ENCODE assay signal across 9 cellular contexts in the genomic region with DNA sequence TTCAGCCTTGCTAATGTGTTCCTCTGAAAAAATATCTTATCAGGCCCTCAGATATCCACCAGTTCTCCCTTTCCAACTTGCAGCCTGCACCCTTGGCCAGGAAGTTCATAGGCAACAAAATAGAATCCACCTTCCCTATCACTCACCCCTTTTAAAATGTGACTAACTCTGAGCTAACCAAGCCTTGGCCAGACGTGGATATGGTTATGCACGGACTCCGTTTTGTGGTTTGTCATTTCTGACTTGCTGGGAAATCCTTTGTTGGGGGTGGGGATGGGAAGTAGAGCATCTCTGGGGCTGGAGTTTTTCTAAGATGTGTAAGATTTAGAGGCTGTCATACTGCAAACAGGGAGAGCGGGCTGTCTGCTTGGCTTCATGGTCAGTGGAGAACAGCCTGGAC.
DNase-seq lines count a peak whose midpoint lies in the region; ATAC-seq and TF ChIP-seq lines count a peak whose summit lies in the region.
"Had no signal": no experiment of that assay in that cellular context is flagged by ENCODE, and none has a peak within 500 bp of the region (broad histone marks: within the 10 kb centered on the region; RNA-seq: fewer than 3 reads in every experiment).

No MANE protein-coding gene starts in this region.

- H3K4me3 Mint-ChIP-seq in activated naive CD8-positive, alpha-beta T cell treated with anti-CD3 and anti-CD28 coated beads, Interleukin-2, amount 50 U/mL, for 24 hours: no peak overlapping the region

- DNase-seq in cardiac septum (ENCODE audit: low spot score) (peak; percentile 60), Right ventricle myocardium superior (no peak), islet precursor cell (peak; percentile 73), uterus (peak; percentile 59 to 69), GM10266 (ENCODE audit: extremely low spot score) (no peak), NCI-H748 treated with DMSO at 0.1 percent for 48 hours (lab: John Stamatoyannopoulos, UW) (no peak), NCI-H510A treated with DMSO at 0.1 percent for 48 hours (lab: John Stamatoyannopoulos, UW) (no peak)
- DNase-seq in activated naive CD8-positive, alpha-beta T cell treated with anti-CD3 and anti-CD28 coated beads, Interleukin-2, amount 50 U/mL, for 24 hours: no peak
- DNase-seq: activated CD4-positive, CD25-positive, alpha-beta regulatory T cell had no signal

- H3K4me1 Mint-ChIP-seq in activated naive CD8-positive, alpha-beta T cell treated with anti-CD3 and anti-CD28 coated beads, Interleukin-2, amount 50 U/mL, for 24 hours: peaks cover 72% of the 10 kb centered on the region

- H3K27ac Mint-ChIP-seq in activated naive CD8-positive, alpha-beta T cell treated with anti-CD3 and anti-CD28 coated beads, Interleukin-2, amount 50 U/mL, for 24 hours: peak overlapping the region; percentile 70

- H3K4me1 ChIP-seq in uterus: peaks cover 26 to 41% of the 10 kb centered on the region in 2 donors

- peak overlapping the region; percentile 95 to 97 for H3K27ac ChIP-seq in uterus

- intact Hi-C loops in cardiac septum (cut with DNase I) (no loop called here), Right ventricle myocardium superior (cut with DNase I) (no loop called here), uterus (cut with DNase I; ENCODE audit: low total_unique reads) (no loop called here)

- no peaks in the 10 kb centered on the region for H3K36me3 ChIP-seq in uterus

- no peaks in the 10 kb centered on the region for H3K27me3 Mint-ChIP-seq in activated naive CD8-positive, alpha-beta T cell treated with anti-CD3 and anti-CD28 coated beads, Interleukin-2, amount 50 U/mL, for 24 hours

- H3K36me3 Mint-ChIP-seq in activated naive CD8-positive, alpha-beta T cell treated with anti-CD3 and anti-CD28 coated beads, Interleukin-2, amount 50 U/mL, for 24 hours (ENCODE audit: low read depth): peaks cover 4% of the 10 kb centered on the region

- H3K9me3 ChIP-seq in uterus: no peaks in the 10 kb centered on the region

- TF ChIP-seq CTCF in uterus (IDR thresholded peaks at IDR 0.05) (no peak), GM10266 (IDR thresholded peaks at IDR 0.05; ENCODE audit: control insufficient read depth, insufficient read depth, low read depth, missing control alignments) (no peak)

- H3K27me3 ChIP-seq in uterus: no peaks in the 10 kb centered on the region

- no peak overlapping the region for H3K4me3 ChIP-seq in uterus

- H3K9me3 Mint-ChIP-seq in activated naive CD8-positive, alpha-beta T cell treated with anti-CD3 and anti-CD28 coated beads, Interleukin-2, amount 50 U/mL, for 24 hours: no peaks in the 10 kb centered on the region

- ATAC-seq in Right ventricle myocardium superior (ENCODE audit: poor library complexity): no peak
- ATAC-seq in activated naive CD8-positive, alpha-beta T cell treated with anti-CD3 and anti-CD28 coated beads, Interleukin-2, amount 50 U/mL, for 24 hours: peak; percentile 66

- no peak for TF ChIP-seq POLR2A in uterus (IDR thresholded peaks at IDR 0.05)

Comparison
In these comparisons a context has a peak if more than half of its experiments do, and no peak if none do; other contexts are left out.
1. DNase-seq: peak in cardiac septum (single experiment), islet precursor cell (single experiment) and uterus (2 of 2); none in Right ventricle myocardium superior (single experiment), activated naive CD8-positive, alpha-beta T cell treated with anti-CD3 and anti-CD28 coated beads, Interleukin-2, amount 50 U/mL, for 24 hours (single experiment), GM10266 (single experiment), NCI-H748 treated with DMSO at 0.1 percent for 48 hours (single experiment) and NCI-H510A treated with DMSO at 0.1 percent for 48 hours (single experiment).